Comparison of ENCODE assay signal across 22 cellular contexts in genomic region chr15:42734076-42734672, GRCh38. TPM values are rescaled to one million over a fixed set of nuclear protein-coding genes. Genes with fewer than 3 reads are reported as not detected.
DNase-seq lines count a peak whose midpoint lies in the region; ATAC-seq and TF ChIP-seq lines count a peak whose summit lies in the region.
"Had no signal": no experiment of that assay in that cellular context is flagged by ENCODE, and none has a peak within 500 bp of the region (broad histone marks: within the 10 kb centered on the region; RNA-seq: fewer than 3 reads in every experiment).

No MANE protein-coding gene starts in this region.

- TF ChIP-seq CTCF in GM10248 (IDR thresholded peaks at IDR 0.05; ENCODE audit: control extremely low read depth, extremely low read depth, low read depth, missing control alignments) (no peak), nephron (IDR thresholded peaks at IDR 0.05; ENCODE audit: unreplicated experiment in 3 of 3) (no peak), upper lobe of left lung (IDR thresholded peaks at IDR 0.05) (no peak)

- peaks cover 0 to 28% (median 13%) of the 10 kb centered on the region in 4 donors for H3K4me1 Mint-ChIP-seq in CD4-positive, CD25-positive, alpha-beta regulatory T cell
- peaks cover 6% of the 10 kb centered on the region for H3K4me1 Mint-ChIP-seq in activated T-helper 2 cell treated with anti-CD3 and anti-CD28 coated beads, Interferon-gamma antibody, Interleukin-2, Interleukin-4, amounts not matched to agents 10 μg/mL and 5 μg/mL and 100 μg/mL, durations not matched to agents 14 hours and 24 hours and 36 hours (ENCODE audit: low read depth)
- peaks cover 39% of the 10 kb centered on the region for H3K4me1 Mint-ChIP-seq in nephron

- no peaks in the 10 kb centered on the region for H3K27me3 Mint-ChIP-seq in CD4-positive, CD25-positive, alpha-beta regulatory T cell
- no peaks in the 10 kb centered on the region for H3K27me3 Mint-ChIP-seq in activated T-helper 2 cell treated with anti-CD3 and anti-CD28 coated beads, Interferon-gamma antibody, Interleukin-2, Interleukin-4, amounts not matched to agents 10 μg/mL and 5 μg/mL and 100 μg/mL, durations not matched to agents 14 hours and 24 hours and 36 hours (ENCODE audit: low read depth)
- H3K27me3 Mint-ChIP-seq in nephron (ENCODE audit: low read depth): no peaks in the 10 kb centered on the region
- H3K27me3 Mint-ChIP-seq: activated CD4-positive, alpha-beta T cell treated with anti-CD3 and anti-CD28 coated beads, Interleukin-2, amount 10 ng/mL, durations not matched to agents 7 days and 5 days had no signal

- no peak for TF ChIP-seq POLR2A in upper lobe of left lung (IDR thresholded peaks at IDR 0.05)

- H3K27me3 ChIP-seq in CD4-positive, CD25-positive, alpha-beta regulatory T cell (ENCODE audit: control insufficient read depth, insufficient read depth, low read length): no peaks in the 10 kb centered on the region
- H3K27me3 ChIP-seq in upper lobe of left lung: no peaks in the 10 kb centered on the region
- H3K27me3 ChIP-seq: adrenal gland, cardiac muscle cell, esophagus squamous epithelium, Peyer's patch had no signal

- H3K4me3 ChIP-seq in CD4-positive, CD25-positive, alpha-beta regulatory T cell (ENCODE audit: low read depth, low read length): no peak overlapping the region
- no peak overlapping the region for H3K4me3 ChIP-seq in upper lobe of left lung
- H3K4me3 ChIP-seq: adrenal gland, cardiac muscle cell, esophagus squamous epithelium, left ventricle myocardium inferior, Peyer's patch, SK-N-MC had no signal

- H3K36me3 ChIP-seq in CD4-positive, CD25-positive, alpha-beta regulatory T cell (ENCODE audit: control insufficient read depth, insufficient read depth, low read length): peaks cover 46% of the 10 kb centered on the region
- peaks cover 22 to 57% (median 48%) of the 10 kb centered on the region in 4 donors for H3K36me3 ChIP-seq in upper lobe of left lung

- CTCF ChIA-PET in GM10248 (lab: Yijun Ruan, JAX): interaction anchor here (1.3 to 1.9 kb wide), 3 partner anchors 22 to 551 kb away, joined by 3 to 6 read pairs (median 4); no protein-coding TSS in a partner anchor

- POLR2A ChIA-PET in GM10248 (lab: Yijun Ruan, JAX): no interaction called here

- ATAC-seq in CD4-positive, CD25-positive, alpha-beta regulatory T cell (ENCODE audit: low read depth in 2 of 2): no peak
- ATAC-seq in HG02870 (IDR thresholded peaks at IDR 0.05; ENCODE audit: unreplicated experiment) (no peak), upper lobe of left lung (ENCODE audit: low FRiP score in 2 of 2) (no peak)

- peaks cover 18% of the 10 kb centered on the region for H3K36me3 Mint-ChIP-seq in CD4-positive, CD25-positive, alpha-beta regulatory T cell
- H3K36me3 Mint-ChIP-seq in activated T-helper 2 cell treated with anti-CD3 and anti-CD28 coated beads, Interferon-gamma antibody, Interleukin-2, Interleukin-4, amounts not matched to agents 10 μg/mL and 5 μg/mL and 100 μg/mL, durations not matched to agents 14 hours and 24 hours and 36 hours (ENCODE audit: low read depth): peaks cover 52% of the 10 kb centered on the region
- peaks cover 47% of the 10 kb centered on the region for H3K36me3 Mint-ChIP-seq in nephron (ENCODE audit: low read depth)

- H3K27ac Mint-ChIP-seq in CD4-positive, CD25-positive, alpha-beta regulatory T cell: peak overlapping the region in 2 of 3 donors; percentile 41 to 79
- H3K27ac Mint-ChIP-seq in activated T-helper 2 cell treated with anti-CD3 and anti-CD28 coated beads, Interferon-gamma antibody, Interleukin-2, Interleukin-4, amounts not matched to agents 10 μg/mL and 5 μg/mL and 100 μg/mL, durations not matched to agents 14 hours and 24 hours and 36 hours: no peak overlapping the region
- H3K27ac Mint-ChIP-seq in nephron: peak overlapping the region in 2 of 3 experiments; percentile 18 to 84
- H3K27ac Mint-ChIP-seq: activated CD4-positive, alpha-beta T cell treated with anti-CD3 and anti-CD28 coated beads, Interleukin-2, amount 10 ng/mL, durations not matched to agents 7 days and 5 days had no signal

- WGBS in upper lobe of left lung, 2 donors: 93 to 97% methylated on average over 3 to 6 of the region's 6 CpGs

- no peak overlapping the region for H3K27ac ChIP-seq in CD4-positive, CD25-positive, alpha-beta regulatory T cell (ENCODE audit: insufficient read depth, low read length, poor library complexity, severe bottlenecking)
- no peak overlapping the region for H3K27ac ChIP-seq in upper lobe of left lung
- H3K27ac ChIP-seq: adrenal gland, cardiac muscle cell, esophagus squamous epithelium, left ventricle myocardium inferior, parathyroid adenoma, Peyer's patch, SK-N-MC had no signal

- peak in 1 of 3 donors; percentile 7 for DNase-seq in CD4-positive, CD25-positive, alpha-beta regulatory T cell
- DNase-seq in GM10248 (ENCODE audit: extremely low spot score) (peak; percentile 47), upper lobe of left lung (no peak), OCI-M1 (lab: John Stamatoyannopoulos, UW) (no peak)
- DNase-seq in activated T-helper 2 cell treated with anti-CD3 and anti-CD28 coated beads, Interferon-gamma antibody, Interleukin-2, Interleukin-4, amounts not matched to agents 10 μg/mL and 5 μg/mL and 100 μg/mL, durations not matched to agents 14 hours and 24 hours and 36 hours (ENCODE audit: low spot score): no peak
- DNase-seq: activated CD4-positive, alpha-beta T cell treated with anti-CD3 and anti-CD28 coated beads, Interleukin-2, amount 10 ng/mL, durations not matched to agents 7 days and 5 days; DMS 273 treated with DMSO at 0.1 percent for 48 hours; esophagus squamous epithelium; GF-D8; glutamatergic neuron; Kasumi-1; left ventricle myocardium inferior; NCI-H1105; NCI-H2171 treated with DMSO at 0.1 percent for 48 hours; NCI-H774; Peyer's patch had no signal

- peak overlapping the region; percentile 70 to 86 (median 78) for H3K4me3 Mint-ChIP-seq in CD4-positive, CD25-positive, alpha-beta regulatory T cell
- H3K4me3 Mint-ChIP-seq in activated T-helper 2 cell treated with anti-CD3 and anti-CD28 coated beads, Interferon-gamma antibody, Interleukin-2, Interleukin-4, amounts not matched to agents 10 μg/mL and 5 μg/mL and 100 μg/mL, durations not matched to agents 14 hours and 24 hours and 36 hours (ENCODE audit: low read depth): peak overlapping the region; percentile 39
- H3K4me3 Mint-ChIP-seq in nephron: peak overlapping the region; percentile 75 to 79 (median 77)

- no peaks in the 10 kb centered on the region for H3K9me3 Mint-ChIP-seq in CD4-positive, CD25-positive, alpha-beta regulatory T cell
- H3K9me3 Mint-ChIP-seq in activated T-helper 2 cell treated with anti-CD3 and anti-CD28 coated beads, Interferon-gamma antibody, Interleukin-2, Interleukin-4, amounts not matched to agents 10 μg/mL and 5 μg/mL and 100 μg/mL, durations not matched to agents 14 hours and 24 hours and 36 hours: no peaks in the 10 kb centered on the region
- no peaks in the 10 kb centered on the region for H3K9me3 Mint-ChIP-seq in nephron
- H3K9me3 Mint-ChIP-seq: activated CD4-positive, alpha-beta T cell treated with anti-CD3 and anti-CD28 coated beads, Interleukin-2, amount 10 ng/mL, durations not matched to agents 7 days and 5 days had no signal

- H3K4me1 ChIP-seq in CD4-positive, CD25-positive, alpha-beta regulatory T cell (ENCODE audit: control insufficient read depth, insufficient read depth, low read length, poor library complexity, severe bottlenecking): peaks cover 18% of the 10 kb centered on the region
- H3K4me1 ChIP-seq in upper lobe of left lung: peaks cover 16 to 21% (median 17%) of the 10 kb centered on the region in 4 donors

- H3K9me3 ChIP-seq in CD4-positive, CD25-positive, alpha-beta regulatory T cell (ENCODE audit: control insufficient read depth in 2 of 2, low read length in 2 of 2): no peaks in the 10 kb centered on the region
- H3K9me3 ChIP-seq in upper lobe of left lung: no peaks in the 10 kb centered on the region
- H3K9me3 ChIP-seq: adrenal gland, esophagus squamous epithelium, left ventricle myocardium inferior, Peyer's patch had no signal

- intact Hi-C loops in activated T-helper 2 cell treated with anti-CD3 and anti-CD28 coated beads, Interferon-gamma antibody, Interleukin-2, Interleukin-4, amounts not matched to agents 10 μg/mL and 5 μg/mL and 100 μg/mL, durations not matched to agents 14 hours and 24 hours and 36 hours (cut with micrococcal nuclease): no loop called here

- no peak for TF ChIP-seq EP300 in upper lobe of left lung (IDR thresholded peaks at IDR 0.05)

RNA-seq across cellular contexts. Expression of gene CDAN1, which starts 2.8 kb away (rescaled TPM):
- 26.9 TPM for total RNA-seq in CD4-positive, CD25-positive, alpha-beta regulatory T cell
- polyA plus RNA-seq in CD4-positive, CD25-positive, alpha-beta regulatory T cell: 1 to 10 TPM; 6.5 to 7.3 (median 6.8) TPM
- 24.2 and 26.6 TPM in 2 replicates for total RNA-seq in activated T-helper 2 cell treated with anti-CD3 and anti-CD28 coated beads, Interferon-gamma antibody, Interleukin-2, Interleukin-4, amounts not matched to agents 10 μg/mL and 5 μg/mL and 100 μg/mL, durations not matched to agents 14 hours and 24 hours and 36 hours
- 10 to 100 TPM in 5 of 6 donors, 1 to 10 TPM in 1; 9.1 to 30.4 (median 12.6) TPM for total RNA-seq in upper lobe of left lung
